28 cellular contexts compared by ENCODE assay signal in genomic region chr11:73445980-73446379, GRCh38.
"Had no signal": no experiment of that assay in that cellular context is flagged by ENCODE, and none has a peak within 500 bp of the region (broad histone marks: within the 10 kb centered on the region; RNA-seq: fewer than 3 reads in every experiment).

No MANE protein-coding gene starts in this region.

- H3K9me3 ChIP-seq: uterus had no signal

- H3K9ac ChIP-seq: neural progenitor cell had no signal

- H3K27me3 ChIP-seq: dorsolateral prefrontal cortex, neural progenitor cell, uterus had no signal

- H3K4me1 Mint-ChIP-seq: memory B cell had no signal

- H3K36me3 ChIP-seq: neural progenitor cell, uterus had no signal

- H3K4me3 Mint-ChIP-seq: activated CD4-positive, alpha-beta T cell treated with anti-CD3 and anti-CD28 coated beads for 36 hours; activated T-cell treated with anti-CD3 and anti-CD28 coated beads, Interleukin-2, amount 50 U/mL, for 72 hours; central memory CD8-positive, alpha-beta T cell; effector memory CD8-positive, alpha-beta T cell; memory B cell; naive thymus-derived CD8-positive, alpha-beta T cell; neural progenitor cell; stimulated activated effector memory CD8-positive, alpha-beta T cell treated with anti-CD3 and anti-CD28 coated beads, Interleukin-12 subunit alpha, Interleukin-12 subunit beta, amount 100 ng/mL, for 72 hours; stimulated activated naive CD8-positive, alpha-beta T cell treated with anti-CD3 and anti-CD28 coated beads, Interleukin-15, amount 100 ng/mL, for 72 hours; T-cell; T-helper 2 cell treated with Interferon-gamma antibody and Interleukin-4, amounts not matched to agents 5 μg/mL and 100 μg/mL, for 36 hours; type B pancreatic cell had no signal

- H3K27ac Mint-ChIP-seq: activated CD4-positive, alpha-beta T cell treated with anti-CD3 and anti-CD28 coated beads for 36 hours; activated naive CD4-positive, alpha-beta T cell treated with anti-CD3 and anti-CD28 coated beads, Interleukin-2, amount 50 U/mL, for 72 hours; activated T-cell treated with anti-CD3 and anti-CD28 coated beads, Interleukin-2, amount 50 U/mL, for 72 hours; effector memory CD8-positive, alpha-beta T cell; memory B cell; neural progenitor cell; stimulated activated effector memory CD8-positive, alpha-beta T cell treated with anti-CD3 and anti-CD28 coated beads, Interleukin-12 subunit alpha, Interleukin-12 subunit beta, amount 100 ng/mL, for 72 hours; stimulated activated naive CD8-positive, alpha-beta T cell treated with anti-CD3 and anti-CD28 coated beads, Interleukin-15, amount 100 ng/mL, for 72 hours; T-cell; T-helper 2 cell treated with Interferon-gamma antibody and Interleukin-4, amounts not matched to agents 5 μg/mL and 100 μg/mL, for 36 hours; type B pancreatic cell had no signal

- DNase-seq: activated CD4-positive, alpha-beta T cell treated with anti-CD3 and anti-CD28 coated beads for 36 hours; activated CD4-positive, alpha-beta T cell treated with anti-CD3 and anti-CD28 coated beads, Interleukin-2, amount 50 U/mL, for 4 hours; activated CD4-positive, CD25-positive, alpha-beta regulatory T cell; activated naive CD4-positive, alpha-beta T cell; activated T-cell treated with anti-CD3 and anti-CD28 coated beads for 4 hours; activated T-cell treated with anti-CD3 and anti-CD28 coated beads, Interleukin-2, amount 50 U/mL, for 72 hours; anterior cingulate cortex; dorsolateral prefrontal cortex; effector memory CD8-positive, alpha-beta T cell; foreskin fibroblast; head of caudate nucleus; hippocampal formation; left cardiac atrium; midbrain; naive thymus-derived CD8-positive, alpha-beta T cell; right cardiac atrium; stimulated activated CD4-positive, alpha-beta T cell treated with anti-CD3 and anti-CD28 coated beads, Interleukin-4, amount 100 ng/mL, for 1 hour; stimulated activated naive CD8-positive, alpha-beta T cell treated with anti-CD3 and anti-CD28 coated beads, Interleukin-15, amount 100 ng/mL, for 72 hours; substantia nigra; T-cell; uterus had no signal

- H3K4me3 ChIP-seq: dorsolateral prefrontal cortex, neural progenitor cell, uterus had no signal

- H3K27ac ChIP-seq: neural progenitor cell, uterus had no signal

- H3K4me1 ChIP-seq: uterus had no signal

- ATAC-seq: activated CD4-positive, alpha-beta T cell treated with anti-CD3 and anti-CD28 coated beads for 36 hours; activated naive CD4-positive, alpha-beta T cell treated with anti-CD3 and anti-CD28 coated beads, Interleukin-2, amount 50 U/mL, for 72 hours; activated T-cell treated with anti-CD3 and anti-CD28 coated beads, Interleukin-2, amount 50 U/mL, for 72 hours; effector memory CD8-positive, alpha-beta T cell; left cardiac atrium; naive thymus-derived CD8-positive, alpha-beta T cell; right cardiac atrium; stimulated activated effector memory CD8-positive, alpha-beta T cell treated with anti-CD3 and anti-CD28 coated beads, Interleukin-12 subunit alpha, Interleukin-12 subunit beta, amount 100 ng/mL, for 72 hours; stimulated activated naive CD8-positive, alpha-beta T cell treated with anti-CD3 and anti-CD28 coated beads, Interleukin-15, amount 100 ng/mL, for 72 hours; T-cell had no signal

- H2AFZ ChIP-seq: neural progenitor cell had no signal

- H3K4me2 ChIP-seq: neural progenitor cell had no signal

- H3K27me3 Mint-ChIP-seq: activated CD4-positive, alpha-beta T cell treated with anti-CD3 and anti-CD28 coated beads for 36 hours; central memory CD8-positive, alpha-beta T cell; effector memory CD8-positive, alpha-beta T cell; memory B cell; naive thymus-derived CD8-positive, alpha-beta T cell; stimulated activated naive CD8-positive, alpha-beta T cell treated with anti-CD3 and anti-CD28 coated beads, Interleukin-15, amount 100 ng/mL, for 72 hours; T-cell; type B pancreatic cell had no signal
